ENCODE assay signal across 1 cellular context in genomic region chr16:78992001-78992400, GRCh38.
TF ChIP-seq lines count a peak whose summit lies in the region.

No MANE protein-coding gene starts in this region.

TF ChIP-seq in HepG2, 621 proteins besides CTCF, POLR2A, EP300 and RAD21 (continued from another document):
- TF ChIP-seq ZBTB4 (CRISPR knock-in tag; IDR thresholded peaks at IDR 0.05; ENCODE audit: borderline replicate concordance), result no peak
- no peak for TF ChIP-seq CBX2 (IDR thresholded peaks at IDR 0.05; ENCODE audit: low read depth, low read length)
- no peak for TF ChIP-seq CBX2 (CRISPR knock-in tag; IDR thresholded peaks at IDR 0.05; ENCODE audit: low read depth)
- TF ChIP-seq ZNF564 (CRISPR knock-in tag; IDR thresholded peaks at IDR 0.05), result peak; percentile 96
- TF ChIP-seq RARA (CRISPR knock-in tag; IDR thresholded peaks at IDR 0.05), result no peak
- TF ChIP-seq ZBTB33 (CRISPR knock-in tag; IDR thresholded peaks at IDR 0.05), result no peak
- no peak for TF ChIP-seq MAF1 (CRISPR knock-in tag; IDR thresholded peaks at IDR 0.05; ENCODE audit: borderline replicate concordance)
- TF ChIP-seq BHLHE40 (IDR thresholded peaks at IDR 0.05; ENCODE audit: low read length), result no peak
